Comparison of ENCODE assay signal across 21 cellular contexts in genomic region chr5:132065951-132066701, GRCh38. TPM values are rescaled to one million over a fixed set of nuclear protein-coding genes. Genes with fewer than 3 reads are reported as not detected.
DNase-seq lines count a peak whose midpoint lies in the region; ATAC-seq and TF ChIP-seq lines count a peak whose summit lies in the region.
"Had no signal": no experiment of that assay in that cellular context is flagged by ENCODE, and none has a peak within 500 bp of the region (broad histone marks: within the 10 kb centered on the region; RNA-seq: fewer than 3 reads in every experiment).

No MANE protein-coding gene starts in this region.

- no peak for ATAC-seq in natural killer cell treated with Interleukin-12 subunit alpha and Interleukin-12 subunit beta and Interleukin-15 and Interleukin-18, amount 100 ng/mL, for 72 hours
- ATAC-seq in natural killer cell (no peak), GM18520 (IDR thresholded peaks at IDR 0.05; ENCODE audit: unreplicated experiment) (no peak)

- no peaks in the 10 kb centered on the region for H3K27me3 Mint-ChIP-seq in T-helper 1 cell treated with Interleukin-12 subunit alpha and Interleukin-12 subunit beta and Interleukin-4 antibody, amounts not matched to agents 30 μg/mL and 1 μg/mL, for 36 hours (ENCODE audit: low read depth)
- H3K27me3 Mint-ChIP-seq in natural killer cell treated with Interleukin-12 subunit alpha and Interleukin-12 subunit beta and Interleukin-15 and Interleukin-18, amount 100 ng/mL, for 72 hours, result peaks cover 0 to 2% of the 10 kb centered on the region in 2 donors
- H3K27me3 Mint-ChIP-seq in natural killer cell (ENCODE audit: low read depth in 2 of 2) (peaks cover 0 to 3% of the 10 kb centered on the region in 2 donors), nephron progenitor cell (ENCODE audit: low read depth, poor library complexity) (peaks cover 11% of the 10 kb centered on the region)
- H3K27me3 Mint-ChIP-seq: activated CD4-positive, alpha-beta memory T cell treated with anti-CD3 and anti-CD28 coated beads for 36 hours; CD4-positive, alpha-beta memory T cell; naive thymus-derived CD8-positive, alpha-beta T cell had no signal

- no peaks in the 10 kb centered on the region for H3K9me3 Mint-ChIP-seq in T-helper 1 cell treated with Interleukin-12 subunit alpha and Interleukin-12 subunit beta and Interleukin-4 antibody, amounts not matched to agents 30 μg/mL and 1 μg/mL, for 36 hours
- H3K9me3 Mint-ChIP-seq in natural killer cell treated with Interleukin-12 subunit alpha and Interleukin-12 subunit beta and Interleukin-15 and Interleukin-18, amount 100 ng/mL, for 72 hours, result no peaks in the 10 kb centered on the region
- H3K9me3 Mint-ChIP-seq in natural killer cell (no peaks in the 10 kb centered on the region), nephron progenitor cell (no peaks in the 10 kb centered on the region)
- H3K9me3 Mint-ChIP-seq: activated CD4-positive, alpha-beta memory T cell treated with anti-CD3 and anti-CD28 coated beads for 36 hours; activated naive CD4-positive, alpha-beta T cell treated with anti-CD3 and anti-CD28 coated beads, Interleukin-2, amount 50 U/mL, for 72 hours; activated T-cell treated with anti-CD3 and anti-CD28 coated beads, Interleukin-2, amount 50 U/mL, for 72 hours; CD4-positive, alpha-beta memory T cell; mesothelial cell of epicardium; naive thymus-derived CD8-positive, alpha-beta T cell had no signal

- DNase-seq in T-helper 1 cell (no peak), natural killer cell (no peak), nephron progenitor cell (no peak), A172 (ENCODE audit: low spot score) (no peak), mucosa of gallbladder (ENCODE audit: low spot score) (no peak)
- peak; percentile 58 for DNase-seq in natural killer cell treated with Interleukin-12 subunit alpha and Interleukin-12 subunit beta and Interleukin-15 and Interleukin-18, amount 100 ng/mL, for 72 hours (ENCODE audit: low spot score)
- DNase-seq: effector CD8-positive, alpha-beta T cell had no signal

- H3K27ac Mint-ChIP-seq in T-helper 1 cell treated with Interleukin-12 subunit alpha and Interleukin-12 subunit beta and Interleukin-4 antibody, amounts not matched to agents 30 μg/mL and 1 μg/mL, for 36 hours, result peak overlapping the region; percentile 67
- H3K27ac Mint-ChIP-seq in natural killer cell treated with Interleukin-12 subunit alpha and Interleukin-12 subunit beta and Interleukin-15 and Interleukin-18, amount 100 ng/mL, for 72 hours, result peak overlapping the region; percentile 24 to 88
- H3K27ac Mint-ChIP-seq in natural killer cell (peak overlapping the region in 1 of 2 donors; percentile 59), nephron progenitor cell (peak overlapping the region; percentile 97)
- H3K27ac Mint-ChIP-seq: activated CD4-positive, alpha-beta memory T cell treated with anti-CD3 and anti-CD28 coated beads for 36 hours; activated naive CD4-positive, alpha-beta T cell treated with anti-CD3 and anti-CD28 coated beads, Interleukin-2, amount 50 U/mL, for 72 hours; mesothelial cell of epicardium had no signal

- TF ChIP-seq CTCF in natural killer cell (IDR thresholded peaks at IDR 0.05), result no peak
- TF ChIP-seq CTCF in nephron progenitor cell (IDR thresholded peaks at IDR 0.05), result no peak

- no peak overlapping the region for H3K4me3 Mint-ChIP-seq in T-helper 1 cell treated with Interleukin-12 subunit alpha and Interleukin-12 subunit beta and Interleukin-4 antibody, amounts not matched to agents 30 μg/mL and 1 μg/mL, for 36 hours
- no peak overlapping the region for H3K4me3 Mint-ChIP-seq in natural killer cell treated with Interleukin-12 subunit alpha and Interleukin-12 subunit beta and Interleukin-15 and Interleukin-18, amount 100 ng/mL, for 72 hours
- H3K4me3 Mint-ChIP-seq in natural killer cell (no peak overlapping the region), nephron progenitor cell (no peak overlapping the region)
- H3K4me3 Mint-ChIP-seq: activated CD4-positive, alpha-beta memory T cell treated with anti-CD3 and anti-CD28 coated beads for 36 hours; activated T-cell treated with anti-CD3 and anti-CD28 coated beads, Interleukin-2, amount 50 U/mL, for 72 hours; CD4-positive, alpha-beta memory T cell; mesothelial cell of epicardium; naive thymus-derived CD8-positive, alpha-beta T cell had no signal

- peaks cover 54% of the 10 kb centered on the region for H3K4me1 Mint-ChIP-seq in T-helper 1 cell treated with Interleukin-12 subunit alpha and Interleukin-12 subunit beta and Interleukin-4 antibody, amounts not matched to agents 30 μg/mL and 1 μg/mL, for 36 hours (ENCODE audit: low read depth)
- H3K4me1 Mint-ChIP-seq in natural killer cell treated with Interleukin-12 subunit alpha and Interleukin-12 subunit beta and Interleukin-15 and Interleukin-18, amount 100 ng/mL, for 72 hours (ENCODE audit: low read depth in 2 of 2), result peaks cover 35 to 47% of the 10 kb centered on the region in 2 donors
- H3K4me1 Mint-ChIP-seq in natural killer cell, result peaks cover 13 to 41% of the 10 kb centered on the region in 2 donors
- H3K4me1 Mint-ChIP-seq in nephron progenitor cell, result peaks cover 9% of the 10 kb centered on the region

- peaks cover 6% of the 10 kb centered on the region for H3K36me3 Mint-ChIP-seq in T-helper 1 cell treated with Interleukin-12 subunit alpha and Interleukin-12 subunit beta and Interleukin-4 antibody, amounts not matched to agents 30 μg/mL and 1 μg/mL, for 36 hours (ENCODE audit: low read depth)
- no peaks in the 10 kb centered on the region for H3K36me3 Mint-ChIP-seq in natural killer cell treated with Interleukin-12 subunit alpha and Interleukin-12 subunit beta and Interleukin-15 and Interleukin-18, amount 100 ng/mL, for 72 hours
- H3K36me3 Mint-ChIP-seq in natural killer cell (no peaks in the 10 kb centered on the region), nephron progenitor cell (ENCODE audit: low read depth) (no peaks in the 10 kb centered on the region)
- H3K36me3 Mint-ChIP-seq: activated CD4-positive, alpha-beta memory T cell treated with anti-CD3 and anti-CD28 coated beads for 36 hours; activated naive CD4-positive, alpha-beta T cell treated with anti-CD3 and anti-CD28 coated beads, Interleukin-2, amount 50 U/mL, for 72 hours; CD4-positive, alpha-beta memory T cell; mesothelial cell of epicardium; naive thymus-derived CD8-positive, alpha-beta T cell had no signal

- intact Hi-C loops in natural killer cell (cut with micrococcal nuclease), result loop anchor here (1.0 to 5.0 kb wide), 3 partner anchors 51 to 126 kb away; no protein-coding TSS in a partner anchor

RNA-seq across cellular contexts. Expression of gene IL3, which starts 5.7 kb away (rescaled TPM):
- under 1 TPM in 1 of 2 donors, not detected in 1; 0.36 TPM for total RNA-seq in natural killer cell treated with Interleukin-12 subunit alpha and Interleukin-12 subunit beta and Interleukin-15 and Interleukin-18, amount 100 ng/mL, for 72 hours
- total RNA-seq in natural killer cell (not detected), mucosa of gallbladder (not detected)
- not detected in 2 replicates for total RNA-seq in A172 (2014; rRNA removed; shearing (Covaris generic))
- total RNA-seq: body of pancreas; CD4-positive, alpha-beta memory T cell; fibroblast of villous mesenchyme; heart left ventricle; mesothelial cell of epicardium; naive thymus-derived CD8-positive, alpha-beta T cell; right cardiac atrium; SJSA1; tibial nerve had no signal

RNA-seq across cellular contexts. Expression of gene CSF2, which starts 7.5 kb away (rescaled TPM):
- total RNA-seq in natural killer cell treated with Interleukin-12 subunit alpha and Interleukin-12 subunit beta and Interleukin-15 and Interleukin-18, amount 100 ng/mL, for 72 hours, result 100 to 1,000 TPM in 1 of 2 donors, 10 to 100 TPM in 1; 41.4 to 125 TPM
- total RNA-seq in natural killer cell (1 to 10 TPM in 1 of 3 donors, under 1 TPM in 2; 0.65 to 1.2 (median 0.82) TPM), mucosa of gallbladder (not detected)
- total RNA-seq in A172 (2014; rRNA removed; shearing (Covaris generic)), result 0.67 and 1.3 TPM in 2 replicates
- total RNA-seq: body of pancreas; CD4-positive, alpha-beta memory T cell; mesothelial cell of epicardium; naive thymus-derived CD8-positive, alpha-beta T cell; right cardiac atrium; tibial nerve had no signal

RNA-seq across cellular contexts. Expression of gene ACSL6, which starts 54.7 kb away (rescaled TPM):
- total RNA-seq in natural killer cell treated with Interleukin-12 subunit alpha and Interleukin-12 subunit beta and Interleukin-15 and Interleukin-18, amount 100 ng/mL, for 72 hours, result 1 to 10 TPM in 1 of 2 donors, under 1 TPM in 1; 0.67 to 1.5 TPM
- total RNA-seq in natural killer cell (1 to 10 TPM; 2.1 to 2.2 (median 2.2) TPM), mucosa of gallbladder (1.5 TPM)
- total RNA-seq in A172 (2014; rRNA removed; shearing (Covaris generic)), result 0.07 and 0.24 TPM in 2 replicates
- total RNA-seq: mesothelial cell of epicardium had no signal

Comparison
In these comparisons a context has a peak if more than half of its experiments do, and no peak if none do; other contexts are left out.
1. RNA of gene CSF2, which starts 7.5 kb away (total RNA-seq): 41.4 to 125 TPM in natural killer cell treated with Interleukin-12 subunit alpha and Interleukin-12 subunit beta and Interleukin-15 and Interleukin-18, amount 100 ng/mL, for 72 hours; 0.67 to 1.3 TPM in A172, 0.65 to 1.2 TPM in natural killer cell and not detected in mucosa of gallbladder (single experiment); every median in the first group is over 10 times any median in the second.